1 cellular context compared by ENCODE assay signal in genomic region chr7:129825005-129825553, GRCh38.
TF ChIP-seq lines count a peak whose summit lies in the region.

No MANE protein-coding gene starts in this region.

TF ChIP-seq in HEK293, 187 proteins besides CTCF, POLR2A, EP300 and RAD21 (continued from another document and continues in another):
- no peak for TF ChIP-seq ZNF280C (tag by site-specific recombination; IDR thresholded peaks at IDR 0.05)
- TF ChIP-seq ZNF629 (tag by site-specific recombination; IDR thresholded peaks at IDR 0.05): peak; percentile 10; the same call in 1 of the 2 replicates
- TF ChIP-seq, protein P1, sequence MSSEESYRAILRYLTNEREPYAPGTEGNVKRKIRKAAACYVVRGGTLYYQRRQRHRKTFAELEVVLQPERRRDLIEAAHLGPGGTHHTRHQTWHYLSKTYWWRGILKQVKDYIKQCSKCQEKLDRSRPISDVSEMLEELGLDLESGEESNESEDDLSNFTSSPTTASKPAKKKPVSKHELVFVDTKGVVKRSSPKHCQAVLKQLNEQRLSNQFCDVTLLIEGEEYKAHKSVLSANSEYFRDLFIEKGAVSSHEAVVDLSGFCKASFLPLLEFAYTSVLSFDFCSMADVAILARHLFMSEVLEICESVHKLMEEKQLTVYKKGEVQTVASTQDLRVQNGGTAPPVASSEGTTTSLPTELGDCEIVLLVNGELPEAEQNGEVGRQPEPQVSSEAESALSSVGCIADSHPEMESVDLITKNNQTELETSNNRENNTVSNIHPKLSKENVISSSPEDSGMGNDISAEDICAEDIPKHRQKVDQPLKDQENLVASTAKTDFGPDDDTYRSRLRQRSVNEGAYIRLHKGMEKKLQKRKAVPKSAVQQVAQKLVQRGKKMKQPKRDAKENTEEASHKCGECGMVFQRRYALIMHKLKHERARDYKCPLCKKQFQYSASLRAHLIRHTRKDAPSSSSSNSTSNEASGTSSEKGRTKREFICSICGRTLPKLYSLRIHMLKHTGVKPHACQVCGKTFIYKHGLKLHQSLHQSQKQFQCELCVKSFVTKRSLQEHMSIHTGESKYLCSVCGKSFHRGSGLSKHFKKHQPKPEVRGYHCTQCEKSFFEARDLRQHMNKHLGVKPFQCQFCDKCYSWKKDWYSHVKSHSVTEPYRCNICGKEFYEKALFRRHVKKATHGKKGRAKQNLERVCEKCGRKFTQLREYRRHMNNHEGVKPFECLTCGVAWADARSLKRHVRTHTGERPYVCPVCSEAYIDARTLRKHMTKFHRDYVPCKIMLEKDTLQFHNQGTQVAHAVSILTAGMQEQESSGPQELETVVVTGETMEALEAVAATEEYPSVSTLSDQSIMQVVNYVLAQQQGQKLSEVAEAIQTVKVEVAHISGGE (tag by site-specific recombination; conservative IDR thresholded peaks at IDR 0.05; ENCODE audit: low read depth): peak; percentile 82
- TF ChIP-seq ZSCAN23 (tag by site-specific recombination; IDR thresholded peaks at IDR 0.05): no peak
- peak; percentile 1; the same call in 1 of the 2 replicates for TF ChIP-seq ZNF24 (tag by site-specific recombination; IDR thresholded peaks at IDR 0.05)
- no peak for TF ChIP-seq ZNF548 (tag by site-specific recombination; IDR thresholded peaks at IDR 0.05)
- TF ChIP-seq ZNF211 (tag by site-specific recombination; IDR thresholded peaks at IDR 0.05; ENCODE audit: low read depth): no peak
- TF ChIP-seq ZNF184 (tag by site-specific recombination; IDR thresholded peaks at IDR 0.05): no peak
- TF ChIP-seq ZNF704 (tag by site-specific recombination; IDR thresholded peaks at IDR 0.05): no peak
- TF ChIP-seq, protein P2, sequence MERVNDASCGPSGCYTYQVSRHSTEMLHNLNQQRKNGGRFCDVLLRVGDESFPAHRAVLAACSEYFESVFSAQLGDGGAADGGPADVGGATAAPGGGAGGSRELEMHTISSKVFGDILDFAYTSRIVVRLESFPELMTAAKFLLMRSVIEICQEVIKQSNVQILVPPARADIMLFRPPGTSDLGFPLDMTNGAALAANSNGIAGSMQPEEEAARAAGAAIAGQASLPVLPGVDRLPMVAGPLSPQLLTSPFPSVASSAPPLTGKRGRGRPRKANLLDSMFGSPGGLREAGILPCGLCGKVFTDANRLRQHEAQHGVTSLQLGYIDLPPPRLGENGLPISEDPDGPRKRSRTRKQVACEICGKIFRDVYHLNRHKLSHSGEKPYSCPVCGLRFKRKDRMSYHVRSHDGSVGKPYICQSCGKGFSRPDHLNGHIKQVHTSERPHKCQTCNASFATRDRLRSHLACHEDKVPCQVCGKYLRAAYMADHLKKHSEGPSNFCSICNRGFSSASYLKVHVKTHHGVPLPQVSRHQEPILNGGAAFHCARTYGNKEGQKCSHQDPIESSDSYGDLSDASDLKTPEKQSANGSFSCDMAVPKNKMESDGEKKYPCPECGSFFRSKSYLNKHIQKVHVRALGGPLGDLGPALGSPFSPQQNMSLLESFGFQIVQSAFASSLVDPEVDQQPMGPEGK (tag by site-specific recombination; IDR thresholded peaks at IDR 0.05): peak; percentile 95
- no peak for TF ChIP-seq ZNF624 (tag by site-specific recombination; IDR thresholded peaks at IDR 0.05)
- TF ChIP-seq ZNF677 (tag by site-specific recombination; IDR thresholded peaks at IDR 0.05): no peak
- TF ChIP-seq ZNF175 (tag by site-specific recombination; IDR thresholded peaks at IDR 0.05): no peak
- TF ChIP-seq, protein P3, sequence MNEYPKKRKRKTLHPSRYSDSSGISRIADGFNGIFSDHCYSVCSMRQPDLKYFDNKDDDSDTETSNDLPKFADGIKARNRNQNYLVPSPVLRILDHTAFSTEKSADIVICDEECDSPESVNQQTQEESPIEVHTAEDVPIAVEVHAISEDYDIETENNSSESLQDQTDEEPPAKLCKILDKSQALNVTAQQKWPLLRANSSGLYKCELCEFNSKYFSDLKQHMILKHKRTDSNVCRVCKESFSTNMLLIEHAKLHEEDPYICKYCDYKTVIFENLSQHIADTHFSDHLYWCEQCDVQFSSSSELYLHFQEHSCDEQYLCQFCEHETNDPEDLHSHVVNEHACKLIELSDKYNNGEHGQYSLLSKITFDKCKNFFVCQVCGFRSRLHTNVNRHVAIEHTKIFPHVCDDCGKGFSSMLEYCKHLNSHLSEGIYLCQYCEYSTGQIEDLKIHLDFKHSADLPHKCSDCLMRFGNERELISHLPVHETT (tag by site-specific recombination; IDR thresholded peaks at IDR 0.05): 0 out of 2 replicates have a peak, but pooled peaks have one; percentile 26
- no peak for TF ChIP-seq ZNF549 (tag by site-specific recombination; IDR thresholded peaks at IDR 0.05)
- no peak for TF ChIP-seq MZF1 (tag by site-specific recombination; IDR thresholded peaks at IDR 0.05; ENCODE audit: borderline replicate concordance)
- TF ChIP-seq PRDM1 (tag by site-specific recombination; IDR thresholded peaks at IDR 0.05): peak; percentile 80
- TF ChIP-seq GLIS1 (tag by site-specific recombination; IDR thresholded peaks at IDR 0.05): peak; percentile 24; the same call in 1 of the 2 replicates
- no peak for TF ChIP-seq ZNF449 (tag by site-specific recombination; IDR thresholded peaks at IDR 0.05)
- TF ChIP-seq ZIC2 (tag by site-specific recombination; IDR thresholded peaks at IDR 0.05): no peak
- no peak for TF ChIP-seq BCL11A (tag by site-specific recombination; IDR thresholded peaks at IDR 0.05; ENCODE audit: low read depth)
- TF ChIP-seq, protein P4, sequence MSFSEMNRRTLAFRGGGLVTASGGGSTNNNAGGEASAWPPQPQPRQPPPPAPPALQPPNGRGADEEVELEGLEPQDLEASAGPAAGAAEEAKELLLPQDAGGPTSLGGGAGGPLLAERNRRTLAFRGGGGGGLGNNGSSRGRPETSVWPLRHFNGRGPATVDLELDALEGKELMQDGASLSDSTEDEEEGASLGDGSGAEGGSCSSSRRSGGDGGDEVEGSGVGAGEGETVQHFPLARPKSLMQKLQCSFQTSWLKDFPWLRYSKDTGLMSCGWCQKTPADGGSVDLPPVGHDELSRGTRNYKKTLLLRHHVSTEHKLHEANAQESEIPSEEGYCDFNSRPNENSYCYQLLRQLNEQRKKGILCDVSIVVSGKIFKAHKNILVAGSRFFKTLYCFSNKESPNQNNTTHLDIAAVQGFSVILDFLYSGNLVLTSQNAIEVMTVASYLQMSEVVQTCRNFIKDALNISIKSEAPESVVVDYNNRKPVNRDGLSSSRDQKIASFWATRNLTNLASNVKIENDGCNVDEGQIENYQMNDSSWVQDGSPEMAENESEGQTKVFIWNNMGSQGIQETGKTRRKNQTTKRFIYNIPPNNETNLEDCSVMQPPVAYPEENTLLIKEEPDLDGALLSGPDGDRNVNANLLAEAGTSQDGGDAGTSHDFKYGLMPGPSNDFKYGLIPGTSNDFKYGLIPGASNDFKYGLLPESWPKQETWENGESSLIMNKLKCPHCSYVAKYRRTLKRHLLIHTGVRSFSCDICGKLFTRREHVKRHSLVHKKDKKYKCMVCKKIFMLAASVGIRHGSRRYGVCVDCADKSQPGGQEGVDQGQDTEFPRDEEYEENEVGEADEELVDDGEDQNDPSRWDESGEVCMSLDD (tag by site-specific recombination; IDR thresholded peaks at IDR 0.05): no peak; the same call in 1 of the 2 replicates
- TF ChIP-seq ZNF560 (tag by site-specific recombination; IDR thresholded peaks at IDR 0.05; ENCODE audit: borderline replicate concordance): no peak
- no peak for TF ChIP-seq ZNF654 (tag by site-specific recombination; IDR thresholded peaks at IDR 0.05; ENCODE audit: low read depth)
- no peak for TF ChIP-seq OVOL3 (tag by site-specific recombination; IDR thresholded peaks at IDR 0.05)
- peak; percentile 48; the same call in 1 of the 2 replicates for TF ChIP-seq GFI1B (tag by site-specific recombination; IDR thresholded peaks at IDR 0.05)
- peak; percentile 94 for TF ChIP-seq ZBTB48 (tag by site-specific recombination; IDR thresholded peaks at IDR 0.05)
- peak; percentile 82 for TF ChIP-seq KLF9 (tag by site-specific recombination; IDR thresholded peaks at IDR 0.05; ENCODE audit: low read depth)
- peak; percentile 76; the same call in 1 of the 2 replicates for TF ChIP-seq ZNF596 (tag by site-specific recombination; IDR thresholded peaks at IDR 0.05)
- TF ChIP-seq ZNF2 (tag by site-specific recombination; IDR thresholded peaks at IDR 0.05): no peak
- TF ChIP-seq ZBTB17 (tag by site-specific recombination; IDR thresholded peaks at IDR 0.05): peak; percentile 97
- no peak for TF ChIP-seq ZNF10 (tag by site-specific recombination; IDR thresholded peaks at IDR 0.05)
- TF ChIP-seq ZNF521 (tag by site-specific recombination; IDR thresholded peaks at IDR 0.05): no peak
- no peak for TF ChIP-seq ZNF707 (tag by site-specific recombination; IDR thresholded peaks at IDR 0.05)
- peak; percentile 77 for TF ChIP-seq KLF16 (tag by site-specific recombination; IDR thresholded peaks at IDR 0.05)
- peak; percentile 50; the same call in 1 of the 2 replicates for TF ChIP-seq ZNF121 (tag by site-specific recombination; IDR thresholded peaks at IDR 0.05)
- TF ChIP-seq ZSCAN30 (tag by site-specific recombination; IDR thresholded peaks at IDR 0.05): no peak; the same call in 1 of the 2 replicates
- peak; percentile 66 for TF ChIP-seq KLF8 (tag by site-specific recombination; IDR thresholded peaks at IDR 0.05)
- TF ChIP-seq, protein P5, sequence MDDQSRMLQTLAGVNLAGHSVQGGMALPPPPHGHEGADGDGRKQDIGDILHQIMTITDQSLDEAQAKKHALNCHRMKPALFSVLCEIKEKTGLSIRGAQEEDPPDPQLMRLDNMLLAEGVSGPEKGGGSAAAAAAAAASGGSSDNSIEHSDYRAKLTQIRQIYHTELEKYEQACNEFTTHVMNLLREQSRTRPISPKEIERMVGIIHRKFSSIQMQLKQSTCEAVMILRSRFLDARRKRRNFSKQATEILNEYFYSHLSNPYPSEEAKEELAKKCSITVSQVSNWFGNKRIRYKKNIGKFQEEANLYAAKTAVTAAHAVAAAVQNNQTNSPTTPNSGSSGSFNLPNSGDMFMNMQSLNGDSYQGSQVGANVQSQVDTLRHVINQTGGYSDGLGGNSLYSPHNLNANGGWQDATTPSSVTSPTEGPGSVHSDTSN (CRISPR knock-in tag; IDR thresholded peaks at IDR 0.05): no peak
- peak; percentile 92 for TF ChIP-seq KLF1 (tag by site-specific recombination; IDR thresholded peaks at IDR 0.05)
- no peak for TF ChIP-seq ZNF621 (tag by site-specific recombination; IDR thresholded peaks at IDR 0.05)
- no peak for TF ChIP-seq ZNF214 (tag by site-specific recombination; IDR thresholded peaks at IDR 0.05; ENCODE audit: borderline replicate concordance)
- no peak for TF ChIP-seq ZNF37A (tag by site-specific recombination; IDR thresholded peaks at IDR 0.05)
- no peak for TF ChIP-seq ZNF133 (tag by site-specific recombination; IDR thresholded peaks at IDR 0.05)
- TF ChIP-seq ZFHX2 (tag by site-specific recombination; conservative IDR thresholded peaks at IDR 0.05): no peak
- TF ChIP-seq ZBTB7A (tag by site-specific recombination; IDR thresholded peaks at IDR 0.05; ENCODE audit: low read depth): no peak
- TF ChIP-seq, protein P6, sequence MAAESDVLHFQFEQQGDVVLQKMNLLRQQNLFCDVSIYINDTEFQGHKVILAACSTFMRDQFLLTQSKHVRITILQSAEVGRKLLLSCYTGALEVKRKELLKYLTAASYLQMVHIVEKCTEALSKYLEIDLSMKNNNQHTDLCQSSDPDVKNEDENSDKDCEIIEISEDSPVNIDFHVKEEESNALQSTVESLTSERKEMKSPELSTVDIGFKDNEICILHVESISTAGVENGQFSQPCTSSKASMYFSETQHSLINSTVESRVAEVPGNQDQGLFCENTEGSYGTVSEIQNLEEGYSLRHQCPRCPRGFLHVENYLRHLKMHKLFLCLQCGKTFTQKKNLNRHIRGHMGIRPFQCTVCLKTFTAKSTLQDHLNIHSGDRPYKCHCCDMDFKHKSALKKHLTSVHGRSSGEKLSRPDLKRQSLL (tag by site-specific recombination; IDR thresholded peaks at IDR 0.05): peak; percentile 55; the same call in 1 of the 2 replicates
- TF ChIP-seq ZNF416 (tag by site-specific recombination; IDR thresholded peaks at IDR 0.05): no peak
- TF ChIP-seq ZNF221 (tag by site-specific recombination; IDR thresholded peaks at IDR 0.05; ENCODE audit: borderline replicate concordance): no peak
- TF ChIP-seq ZNF423 (tag by site-specific recombination; IDR thresholded peaks at IDR 0.05): no peak
- peak; percentile 65 for TF ChIP-seq WT1 (tag by site-specific recombination; IDR thresholded peaks at IDR 0.05)
- no peak for TF ChIP-seq ZEB2 (tag by site-specific recombination; IDR thresholded peaks at IDR 0.05)
- TF ChIP-seq ZNF747 (tag by site-specific recombination; IDR thresholded peaks at IDR 0.05): no peak
- peak; percentile 77; the same call in 1 of the 2 replicates for TF ChIP-seq ZBTB20 (tag by site-specific recombination; IDR thresholded peaks at IDR 0.05)
- TF ChIP-seq ZNF76 (tag by site-specific recombination; IDR thresholded peaks at IDR 0.05; ENCODE audit: borderline replicate concordance, low read depth): peak; percentile 37; the same call in 1 of the 2 replicates
